Comparison of ENCODE assay signal across 14 cellular contexts in genomic region chr19:1880611-1881392, GRCh38. TPM values are rescaled to one million over a fixed set of nuclear protein-coding genes. Genes with fewer than 3 reads are reported as not detected.
DNase-seq lines count a peak whose midpoint lies in the region; ATAC-seq, FAIRE-seq and TF ChIP-seq lines count a peak whose summit lies in the region.
"Had no signal": no experiment of that assay in that cellular context is flagged by ENCODE, and none has a peak within 500 bp of the region (broad histone marks: within the 10 kb centered on the region; RNA-seq: fewer than 3 reads in every experiment).

No MANE protein-coding gene starts in this region.

- ATAC-seq in gastrocnemius medialis (no peak), HG02610 (IDR thresholded peaks at IDR 0.05; ENCODE audit: unreplicated experiment) (no peak)

- H3K36me3 Mint-ChIP-seq in activated CD4-positive, alpha-beta T cell treated with anti-CD3 and anti-CD28 coated beads, Interleukin-2, amount 10 ng/mL, durations not matched to agents 24 days and 14 days (ENCODE audit: low read depth) = peaks cover 21% of the 10 kb centered on the region
- H3K36me3 Mint-ChIP-seq in activated CD4-positive, alpha-beta memory T cell treated with anti-CD3 and anti-CD28 coated beads for 36 hours = peaks cover 19% of the 10 kb centered on the region

- H3K4me3 ChIP-seq in esophagus muscularis mucosa (peak overlapping the region; percentile 24 to 73 (median 32)), gastrocnemius medialis (peak overlapping the region in 1 of 4 donors; percentile 21)

- no peak for TF ChIP-seq EP300 in esophagus muscularis mucosa (IDR thresholded peaks at IDR 0.05)

- DNase-seq in activated CD4-positive, alpha-beta T cell treated with anti-CD3 and anti-CD28 coated beads, Interleukin-2, amount 10 ng/mL, durations not matched to agents 24 days and 14 days = no peak
- no peak for DNase-seq in activated CD4-positive, alpha-beta T cell treated with anti-CD3 and anti-CD28 coated beads for 1 hour
- DNase-seq in activated CD4-positive, alpha-beta memory T cell treated with anti-CD3 and anti-CD28 coated beads for 36 hours = no peak
- DNase-seq in esophagus muscularis mucosa (ENCODE audit: extremely low spot score) = no peak
- DNase-seq in gastrocnemius medialis = no peak
- DNase-seq in D721Med (ENCODE audit: insufficient read length, low spot score) = no peak
- DNase-seq in ACHN = no peak
- DNase-seq: aorta, NCI-H1105, NCI-H345, Peyer's patch, transverse colon had no signal

- no peak overlapping the region for H3K4me3 Mint-ChIP-seq in activated CD4-positive, alpha-beta T cell treated with anti-CD3 and anti-CD28 coated beads, Interleukin-2, amount 10 ng/mL, durations not matched to agents 24 days and 14 days
- H3K4me3 Mint-ChIP-seq in activated CD4-positive, alpha-beta memory T cell treated with anti-CD3 and anti-CD28 coated beads for 36 hours = peak overlapping the region; percentile 23

- intact Hi-C loops in activated CD4-positive, alpha-beta T cell treated with anti-CD3 and anti-CD28 coated beads, Interleukin-2, amount 10 ng/mL, durations not matched to agents 24 days and 14 days (cut with micrococcal nuclease) = no loop called here
- intact Hi-C loops in activated CD4-positive, alpha-beta memory T cell treated with anti-CD3 and anti-CD28 coated beads for 36 hours (cut with micrococcal nuclease) = loop anchor here (5.0 kb wide), 1 partner anchor 201 kb away; no protein-coding TSS in a partner anchor
- intact Hi-C loops in esophagus muscularis mucosa (cut with DNase I) = no loop called here
- intact Hi-C loops in gastrocnemius medialis (cut with DNase I; ENCODE audit: low total_unique reads) = no loop called here

- POLR2A ChIA-PET in activated CD4-positive, alpha-beta memory T cell treated with anti-CD3 and anti-CD28 coated beads for 36 hours (lab: Charles Lee) = interaction anchor here (2.7 kb wide), 1 partner anchor 17 kb away, joined by 11 read pairs; no protein-coding TSS in a partner anchor

- TF ChIP-seq CTCF in esophagus muscularis mucosa (IDR thresholded peaks at IDR 0.05) (no peak), gastrocnemius medialis (IDR thresholded peaks at IDR 0.05 in 4 of 5, conservative IDR thresholded peaks at IDR 0.05 in 1 of 5) (no peak), D721Med (IDR thresholded peaks at IDR 0.05; ENCODE audit: insufficient read depth, missing control alignments) (no peak)

- H3K27ac ChIP-seq in esophagus muscularis mucosa (replicated peaks in 1 of 4) = peak overlapping the region in 2 of 4 donors; percentile 20 to 91
- peak overlapping the region in 3 of 4 donors; percentile 41 to 62 (median 58) for H3K27ac ChIP-seq in gastrocnemius medialis

- H3K9me3 ChIP-seq in esophagus muscularis mucosa (no peaks in the 10 kb centered on the region), gastrocnemius medialis (no peaks in the 10 kb centered on the region)
- H3K9me3 ChIP-seq: Peyer's patch, transverse colon had no signal

- peak overlapping the region; percentile 53 for H3K27ac Mint-ChIP-seq in activated CD4-positive, alpha-beta T cell treated with anti-CD3 and anti-CD28 coated beads, Interleukin-2, amount 10 ng/mL, durations not matched to agents 24 days and 14 days
- peak overlapping the region; percentile 69 for H3K27ac Mint-ChIP-seq in activated CD4-positive, alpha-beta memory T cell treated with anti-CD3 and anti-CD28 coated beads for 36 hours

- H3K36me3 ChIP-seq in esophagus muscularis mucosa = peaks cover 0 to 25% (median 13%) of the 10 kb centered on the region in 4 donors
- H3K36me3 ChIP-seq in gastrocnemius medialis = no peaks in the 10 kb centered on the region
- H3K36me3 ChIP-seq: transverse colon had no signal

- 100% methylated on average over 1 of the region's 35 CpGs for WGBS in esophagus muscularis mucosa

- no peaks in the 10 kb centered on the region for H3K9me3 Mint-ChIP-seq in activated CD4-positive, alpha-beta T cell treated with anti-CD3 and anti-CD28 coated beads, Interleukin-2, amount 10 ng/mL, durations not matched to agents 24 days and 14 days
- no peaks in the 10 kb centered on the region for H3K9me3 Mint-ChIP-seq in activated CD4-positive, alpha-beta memory T cell treated with anti-CD3 and anti-CD28 coated beads for 36 hours

- TF ChIP-seq POLR2A in esophagus muscularis mucosa (IDR thresholded peaks at IDR 0.05; ENCODE audit: low read depth) = no peak
- no peak for TF ChIP-seq POLR2A in gastrocnemius medialis (IDR thresholded peaks at IDR 0.05)

- peaks cover 45 to 65% (median 62%) of the 10 kb centered on the region in 4 donors for H3K4me1 ChIP-seq in esophagus muscularis mucosa
- H3K4me1 ChIP-seq in gastrocnemius medialis = peaks cover 36 to 43% of the 10 kb centered on the region in 2 donors

- CTCF ChIA-PET in activated CD4-positive, alpha-beta memory T cell treated with anti-CD3 and anti-CD28 coated beads for 36 hours (lab: Charles Lee) = no interaction called here

- in situ Hi-C loops in gastrocnemius medialis (cut with MboI; ENCODE audit: low sequenced_read_pairs in 4 of 4) = no loop called here
- in situ Hi-C loops in ACHN (cut with HindIII; ENCODE audit: low pct_ligation_motif_present, low pct_unique_long_range_greater_than_20kb, low sequenced_read_pairs) = no loop called here

- no peak for FAIRE-seq in D721Med (lab: Jason Lieb, UNC)
- FAIRE-seq: A204.1 had no signal

- no peaks in the 10 kb centered on the region for H3K27me3 Mint-ChIP-seq in activated CD4-positive, alpha-beta T cell treated with anti-CD3 and anti-CD28 coated beads, Interleukin-2, amount 10 ng/mL, durations not matched to agents 24 days and 14 days
- no peaks in the 10 kb centered on the region for H3K27me3 Mint-ChIP-seq in activated CD4-positive, alpha-beta memory T cell treated with anti-CD3 and anti-CD28 coated beads for 36 hours

- H3K4me1 Mint-ChIP-seq in activated CD4-positive, alpha-beta T cell treated with anti-CD3 and anti-CD28 coated beads, Interleukin-2, amount 10 ng/mL, durations not matched to agents 24 days and 14 days = peaks cover 31% of the 10 kb centered on the region
- H3K4me1 Mint-ChIP-seq in activated CD4-positive, alpha-beta memory T cell treated with anti-CD3 and anti-CD28 coated beads for 36 hours (ENCODE audit: low read depth) = peaks cover 32% of the 10 kb centered on the region

- no peaks in the 10 kb centered on the region for H3K27me3 ChIP-seq in esophagus muscularis mucosa
- H3K27me3 ChIP-seq in gastrocnemius medialis = no peaks in the 10 kb centered on the region
- H3K27me3 ChIP-seq: Peyer's patch, transverse colon had no signal

RNA-seq across cellular contexts. Expression of gene ABHD17A, which starts 4.5 kb away (rescaled TPM):
- total RNA-seq in activated CD4-positive, alpha-beta T cell treated with anti-CD3 and anti-CD28 coated beads, Interleukin-2, amount 10 ng/mL, durations not matched to agents 24 days and 14 days = 104 and 107 TPM in 2 replicates
- 100 to 1,000 TPM; 108 to 110 TPM for total RNA-seq in activated CD4-positive, alpha-beta memory T cell treated with anti-CD3 and anti-CD28 coated beads for 36 hours
- total RNA-seq in esophagus muscularis mucosa (100 to 1,000 TPM in 2 of 4 donors, 10 to 100 TPM in 2; 89.7 to 125 (median 102) TPM), gastrocnemius medialis (10 to 100 TPM; 49.4 to 87.7 (median 70.8) TPM)

RNA-seq across cellular contexts. Expression of gene KLF16, which starts 17.4 kb away (rescaled TPM):
- 37.0 and 38.1 TPM in 2 replicates for total RNA-seq in activated CD4-positive, alpha-beta T cell treated with anti-CD3 and anti-CD28 coated beads, Interleukin-2, amount 10 ng/mL, durations not matched to agents 24 days and 14 days
- 10 to 100 TPM; 23.3 to 24.2 TPM for total RNA-seq in activated CD4-positive, alpha-beta memory T cell treated with anti-CD3 and anti-CD28 coated beads for 36 hours
- total RNA-seq in esophagus muscularis mucosa (10 to 100 TPM in 1 of 4 donors, 1 to 10 TPM in 3; 2.5 to 10.8 (median 8.5) TPM), gastrocnemius medialis (1 to 10 TPM in 3 of 4 donors, under 1 TPM in 1; 0.58 to 4.0 (median 1.4) TPM)

RNA-seq across cellular contexts. Expression of gene ADAT3, which starts 24.4 kb away (rescaled TPM):
- total RNA-seq in activated CD4-positive, alpha-beta T cell treated with anti-CD3 and anti-CD28 coated beads, Interleukin-2, amount 10 ng/mL, durations not matched to agents 24 days and 14 days = 8.8 and 10.6 TPM in 2 replicates
- total RNA-seq in activated CD4-positive, alpha-beta memory T cell treated with anti-CD3 and anti-CD28 coated beads for 36 hours = 1 to 10 TPM; 5.7 to 5.8 TPM
- total RNA-seq in esophagus muscularis mucosa = 1 to 10 TPM; 3.8 to 5.6 (median 4.4) TPM
- total RNA-seq in gastrocnemius medialis = 1 to 10 TPM; 2.1 to 3.6 (median 3.1) TPM

RNA-seq across cellular contexts. Expression of gene SCAMP4, which starts 24.4 kb away (rescaled TPM):
- total RNA-seq in activated CD4-positive, alpha-beta T cell treated with anti-CD3 and anti-CD28 coated beads, Interleukin-2, amount 10 ng/mL, durations not matched to agents 24 days and 14 days = 39.2 and 42.4 TPM in 2 replicates
- 10 to 100 TPM; 24.2 to 28.4 TPM for total RNA-seq in activated CD4-positive, alpha-beta memory T cell treated with anti-CD3 and anti-CD28 coated beads for 36 hours
- total RNA-seq in esophagus muscularis mucosa = 10 to 100 TPM; 26.6 to 76.5 (median 59.3) TPM
- total RNA-seq in gastrocnemius medialis = 10 to 100 TPM; 18.8 to 38.4 (median 26.7) TPM

RNA-seq across cellular contexts. Expression of gene REXO1, which starts 32.5 kb away (rescaled TPM):
- 56.3 and 61.4 TPM in 2 replicates for total RNA-seq in activated CD4-positive, alpha-beta T cell treated with anti-CD3 and anti-CD28 coated beads, Interleukin-2, amount 10 ng/mL, durations not matched to agents 24 days and 14 days
- total RNA-seq in activated CD4-positive, alpha-beta memory T cell treated with anti-CD3 and anti-CD28 coated beads for 36 hours = 10 to 100 TPM; 41.9 to 45.3 TPM
- total RNA-seq in esophagus muscularis mucosa (10 to 100 TPM; 16.2 to 36.0 (median 26.1) TPM), gastrocnemius medialis (10 to 100 TPM; 10.8 to 28.5 (median 20.5) TPM)
